Comparison of ENCODE assay signal across 21 cellular contexts in the genomic region with DNA sequence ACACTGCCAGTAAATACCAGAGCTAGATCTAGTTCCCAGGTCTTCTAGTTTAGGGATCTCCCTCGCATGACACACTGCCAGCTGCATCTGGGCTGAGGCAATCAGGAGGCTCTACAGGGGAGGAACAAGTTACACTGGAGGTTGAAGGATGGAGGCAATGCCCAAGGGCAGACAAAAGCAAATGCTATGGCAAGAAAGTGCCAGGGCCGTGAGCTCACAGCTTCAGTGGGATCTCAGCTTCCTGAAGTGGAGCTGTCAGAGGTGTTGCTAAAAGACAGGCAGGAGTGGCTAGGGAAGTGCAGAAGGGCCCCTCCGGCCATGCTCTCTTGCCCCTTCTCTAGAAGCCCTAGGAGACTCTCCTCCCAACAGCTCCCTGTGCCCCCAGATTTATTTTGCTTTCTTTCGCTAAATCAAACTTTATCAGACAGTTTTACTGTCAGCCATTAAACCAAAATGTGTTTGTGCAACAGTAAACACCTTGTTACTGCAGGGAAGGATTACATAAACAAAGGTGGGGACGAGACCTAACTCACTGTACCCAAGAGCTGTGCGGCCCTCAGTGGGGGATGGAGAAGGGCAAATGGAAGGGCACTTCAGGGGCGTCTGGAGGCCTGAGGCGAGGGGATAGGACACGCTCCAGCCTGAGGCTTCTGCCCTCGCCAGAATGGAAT. TPM values are rescaled to one million over a fixed set of nuclear protein-coding genes. Genes with fewer than 3 reads are reported as not detected.
DNase-seq lines count a peak whose midpoint lies in the region; ATAC-seq and TF ChIP-seq lines count a peak whose summit lies in the region.
"Had no signal": no experiment of that assay in that cellular context is flagged by ENCODE, and none has a peak within 500 bp of the region (broad histone marks: within the 10 kb centered on the region; RNA-seq: fewer than 3 reads in every experiment).

No MANE protein-coding gene starts in this region.

- no peak overlapping the region for H3K4me3 Mint-ChIP-seq in osteocyte (ENCODE audit: unreplicated experiment)
- no peak overlapping the region for H3K4me3 Mint-ChIP-seq in activated naive CD4-positive, alpha-beta T cell treated with anti-CD3 and anti-CD28 coated beads for 36 hours
- H3K4me3 Mint-ChIP-seq: activated CD4-positive, alpha-beta T cell treated with anti-CD3 and anti-CD28 coated beads, Interleukin-2, amount 10 ng/mL, durations not matched to agents 24 days and 14 days had no signal

- H3K4me1 Mint-ChIP-seq in osteocyte (ENCODE audit: unreplicated experiment): peaks cover 32% of the 10 kb centered on the region
- peaks cover 10% of the 10 kb centered on the region for H3K4me1 Mint-ChIP-seq in activated naive CD4-positive, alpha-beta T cell treated with anti-CD3 and anti-CD28 coated beads for 36 hours (ENCODE audit: low read depth)

- H3K36me3 Mint-ChIP-seq in osteocyte (ENCODE audit: unreplicated experiment): peaks cover 2% of the 10 kb centered on the region
- no peaks in the 10 kb centered on the region for H3K36me3 Mint-ChIP-seq in activated naive CD4-positive, alpha-beta T cell treated with anti-CD3 and anti-CD28 coated beads for 36 hours (ENCODE audit: low read depth)

- H3K9me3 Mint-ChIP-seq in osteocyte (ENCODE audit: unreplicated experiment): peaks cover 6% of the 10 kb centered on the region
- H3K9me3 Mint-ChIP-seq in activated naive CD4-positive, alpha-beta T cell treated with anti-CD3 and anti-CD28 coated beads for 36 hours: peaks cover 9% of the 10 kb centered on the region

- CTCF ChIA-PET in activated naive CD4-positive, alpha-beta T cell treated with anti-CD3 and anti-CD28 coated beads for 36 hours (lab: Charles Lee): interaction anchor here (0.6 kb wide), 2 partner anchors 172 to 305 kb away, joined by 3 read pairs; no protein-coding TSS in a partner anchor

- no peak overlapping the region for H3K4me3 ChIP-seq in fibroblast of pulmonary artery (replicated peaks; ENCODE audit: low read depth, low read length)
- H3K4me3 ChIP-seq: pancreas, SK-N-MC, skin epidermis had no signal

- H3K27ac Mint-ChIP-seq in osteocyte (ENCODE audit: unreplicated experiment): peak overlapping the region; percentile 46
- no peak overlapping the region for H3K27ac Mint-ChIP-seq in activated naive CD4-positive, alpha-beta T cell treated with anti-CD3 and anti-CD28 coated beads for 36 hours
- H3K27ac Mint-ChIP-seq: activated CD4-positive, alpha-beta T cell treated with anti-CD3 and anti-CD28 coated beads, Interleukin-2, amount 10 ng/mL, durations not matched to agents 24 days and 14 days had no signal

- no peak for ATAC-seq in HG03571 (IDR thresholded peaks at IDR 0.05; ENCODE audit: unreplicated experiment)
- ATAC-seq: left lobe of liver, pancreas, PC-3 had no signal

- H3K27me3 Mint-ChIP-seq in osteocyte (ENCODE audit: unreplicated experiment): no peaks in the 10 kb centered on the region
- peaks cover 2% of the 10 kb centered on the region for H3K27me3 Mint-ChIP-seq in activated naive CD4-positive, alpha-beta T cell treated with anti-CD3 and anti-CD28 coated beads for 36 hours (ENCODE audit: low read depth)

- DNase-seq in ELF-1 (ENCODE audit: low read depth, low spot score): peak; percentile 42
- peak; percentile 49 for DNase-seq in RPMI7951 (ENCODE audit: low read depth)
- DNase-seq in fibroblast of pulmonary artery (ENCODE audit: low read depth): peak; percentile 54
- DNase-seq in osteocyte (ENCODE audit: extremely low spot score, unreplicated experiment): no peak
- no peak for DNase-seq in OCI-M2 (lab: John Stamatoyannopoulos, UW; ENCODE audit: unreplicated experiment)
- DNase-seq in activated naive CD4-positive, alpha-beta T cell treated with anti-CD3 and anti-CD28 coated beads for 36 hours: no peak
- DNase-seq in NCI-H526 (lab: John Stamatoyannopoulos, UW): no peak
- DNase-seq: activated CD4-positive, alpha-beta T cell treated with anti-CD3 and anti-CD28 coated beads, Interleukin-2, amount 10 ng/mL, durations not matched to agents 24 days and 14 days; brain microvascular endothelial cell; NCI-H1092; NCI-H2107; NCI-H69; pancreas; PC-3; stimulated activated CD4-positive, alpha-beta T cell treated with anti-CD3 and anti-CD28 coated beads, Interleukin-4, amount 100 ng/mL, for 4 hours; stimulated activated CD8-positive, alpha-beta memory T cell treated with anti-CD3 and anti-CD28 coated beads, Interleukin-4, amount 100 ng/mL, for 48 hours had no signal

- intact Hi-C loops in activated naive CD4-positive, alpha-beta T cell treated with anti-CD3 and anti-CD28 coated beads for 36 hours (cut with micrococcal nuclease): no loop called here

- no peak for TF ChIP-seq CTCF in fibroblast of pulmonary artery (IDR thresholded peaks at IDR 0.05; ENCODE audit: low read length, missing control alignments)
- TF ChIP-seq CTCF in osteocyte (IDR thresholded peaks at IDR 0.05): no peak

RNA-seq across cellular contexts. Expression of a gene that starts 39.4 kb away (rescaled TPM):
- total RNA-seq in RPMI7951 (2014; rRNA removed; shearing (Covaris generic)): 1.7 and 1.8 TPM in 2 replicates
- 37.1 and 42.2 TPM in 2 replicates for total RNA-seq in osteocyte
- not detected for total RNA-seq in activated naive CD4-positive, alpha-beta T cell treated with anti-CD3 and anti-CD28 coated beads for 36 hours
- total RNA-seq: activated CD4-positive, alpha-beta T cell treated with anti-CD3 and anti-CD28 coated beads, Interleukin-2, amount 10 ng/mL, durations not matched to agents 24 days and 14 days; activated naive CD4-positive, alpha-beta T cell treated with anti-CD3 and anti-CD28 coated beads, Interleukin-2, amount 50 U/mL, for 72 hours had no signal

Comparison
In these comparisons a context has a peak if more than half of its experiments do, and no peak if none do; other contexts are left out.
1. DNase-seq: peak in ELF-1 (single experiment), RPMI7951 (single experiment) and fibroblast of pulmonary artery (single experiment); none in osteocyte (single experiment), OCI-M2 (single experiment), activated naive CD4-positive, alpha-beta T cell treated with anti-CD3 and anti-CD28 coated beads for 36 hours (single experiment) and NCI-H526 (0 of 2).
2. RNA of a gene that starts 39.4 kb away (total RNA-seq): 37.1 to 42.2 TPM in osteocyte; 1.7 to 1.8 TPM in RPMI7951 and not detected in activated naive CD4-positive, alpha-beta T cell treated with anti-CD3 and anti-CD28 coated beads for 36 hours; every median in the first group is over 10 times any median in the second.